ENCODE assay signal across 17 cellular contexts in the genomic region with DNA sequence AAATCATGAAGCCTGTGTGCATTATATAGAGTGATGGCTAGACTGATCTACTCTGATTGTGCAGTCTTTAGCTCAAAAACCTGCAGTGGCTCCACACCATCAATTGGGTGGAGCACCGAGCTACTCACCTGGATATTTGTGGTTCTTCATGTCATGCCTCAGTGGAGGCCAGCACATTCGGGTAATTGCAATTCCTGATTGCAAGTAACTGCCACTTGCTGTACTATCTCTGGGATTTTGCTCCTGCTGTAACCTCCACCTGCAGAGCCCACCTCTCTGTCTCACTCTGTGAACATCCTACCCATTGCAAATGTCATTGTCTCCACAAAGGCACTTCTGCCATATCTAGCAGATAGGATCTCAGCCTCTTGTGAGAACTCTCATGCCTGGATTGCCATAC. TPM values are rescaled to one million over a fixed set of nuclear protein-coding genes. Genes with fewer than 3 reads are reported as not detected.
DNase-seq lines count a peak whose midpoint lies in the region; ATAC-seq and TF ChIP-seq lines count a peak whose summit lies in the region.
"Had no signal": no experiment of that assay in that cellular context is flagged by ENCODE, and none has a peak within 500 bp of the region (broad histone marks: within the 10 kb centered on the region; RNA-seq: fewer than 3 reads in every experiment).

No MANE protein-coding gene starts in this region.

- no peak overlapping the region for H3K9ac ChIP-seq in BLaER1 treated with 17β-estradiol and CSF1 and Interleukin-3, amounts not matched to agents 10 nM and 100 nM
- H3K9ac ChIP-seq in endodermal cell (ENCODE audit: extremely low read depth, low read length, poor library complexity, severe bottlenecking): no peak overlapping the region

- CTCF ChIA-PET in AG04450 (lab: Charles Lee): interaction anchor here (14.0 kb wide), 1 partner anchor 162 kb away, joined by 849 read pairs; no protein-coding TSS in a partner anchor

- H3K27me3 Mint-ChIP-seq in endodermal cell (ENCODE audit: insufficient read depth): peaks cover 14% of the 10 kb centered on the region

- no peak overlapping the region for H3K4me3 Mint-ChIP-seq in endodermal cell
- H3K4me3 Mint-ChIP-seq: CD4-positive, alpha-beta memory T cell had no signal

- POLR2A ChIA-PET in AG04450 (lab: Yijun Ruan, JAX): no interaction called here

- no peak for ATAC-seq in stimulated activated naive CD8-positive, alpha-beta T cell treated with anti-CD3 and anti-CD28 coated beads, Interleukin-15, Interleukin-2, amounts not matched to agents 100 U/mL and 50 U/mL, for 24 hours
- no peak for ATAC-seq in HG03025 (IDR thresholded peaks at IDR 0.05; ENCODE audit: low FRiP score, unreplicated experiment)
- ATAC-seq in GM19452 (IDR thresholded peaks at IDR 0.05; ENCODE audit: unreplicated experiment): no peak
- ATAC-seq: HepG2, Right ventricle myocardium inferior had no signal

- H3K36me3 ChIP-seq in BLaER1 treated with 17β-estradiol and CSF1 and Interleukin-3, amounts not matched to agents 10 nM and 100 nM: no peaks in the 10 kb centered on the region
- H3K36me3 ChIP-seq in KOPT-K1 (ENCODE audit: insufficient read depth, low read length) (no peaks in the 10 kb centered on the region), endodermal cell (ENCODE audit: control insufficient read depth, insufficient read depth, low read length) (no peaks in the 10 kb centered on the region)
- H3K36me3 ChIP-seq: Peyer's patch had no signal

- WGBS in endodermal cell (ENCODE audit: insufficient coverage in 1 of 2, insufficient read length in 1 of 2), 2 experiments: 92 to 94% methylated on average over 2 of the region's 2 CpGs

- H3K9me3 ChIP-seq in AG04450 (ENCODE audit: control insufficient read depth, insufficient read depth, low read length) (no peaks in the 10 kb centered on the region), KOPT-K1 (ENCODE audit: insufficient read depth, low read length, poor library complexity, severe bottlenecking) (no peaks in the 10 kb centered on the region), endodermal cell (ENCODE audit: control insufficient read depth, low read length) (no peaks in the 10 kb centered on the region)
- H3K9me3 ChIP-seq in BLaER1 treated with 17β-estradiol and CSF1 and Interleukin-3, amounts not matched to agents 10 nM and 100 nM (replicated peaks in 1 of 11): no peaks in the 10 kb centered on the region
- H3K9me3 ChIP-seq: Peyer's patch had no signal

- no peaks in the 10 kb centered on the region for H4K20me1 ChIP-seq in BLaER1 treated with 17β-estradiol and CSF1 and Interleukin-3, amounts not matched to agents 10 nM and 100 nM

- peak overlapping the region; percentile 58 to 92 (median 72) for H3K4me2 ChIP-seq in BLaER1 treated with 17β-estradiol and CSF1 and Interleukin-3, amounts not matched to agents 10 nM and 100 nM

- H3K27me3 ChIP-seq in AG04450 (ENCODE audit: control insufficient read depth, insufficient read depth, low read length) (peaks cover 15% of the 10 kb centered on the region), endodermal cell (ENCODE audit: control insufficient read depth, insufficient read depth, low read length, poor library complexity, severe bottlenecking) (peaks cover 4% of the 10 kb centered on the region)
- no peaks in the 10 kb centered on the region for H3K27me3 ChIP-seq in BLaER1 treated with 17β-estradiol and CSF1 and Interleukin-3, amounts not matched to agents 10 nM and 100 nM
- H3K27me3 ChIP-seq: Peyer's patch had no signal

- no peaks in the 10 kb centered on the region for H3K36me3 Mint-ChIP-seq in endodermal cell (ENCODE audit: low read depth)
- H3K36me3 Mint-ChIP-seq: CD4-positive, alpha-beta memory T cell had no signal

- TF ChIP-seq CTCF in AG04450 (IDR thresholded peaks at IDR 0.05; ENCODE audit: low read depth, low read length): no peak
- TF ChIP-seq CTCF in endodermal cell (conservative IDR thresholded peaks at IDR 0.05): no peak

- H3K4me3 ChIP-seq in AG04450 (ENCODE audit: low read depth, low read length) (no peak overlapping the region), endodermal cell (ENCODE audit: low read length) (no peak overlapping the region)
- no peak overlapping the region for H3K4me3 ChIP-seq in BLaER1 treated with 17β-estradiol and CSF1 and Interleukin-3, amounts not matched to agents 10 nM and 100 nM
- H3K4me3 ChIP-seq: Peyer's patch had no signal

- no peak for DNase-seq in AG04450 (ENCODE audit: low read depth, low spot score)
- DNase-seq in endodermal cell: peak; percentile 24
- no peak for DNase-seq in stimulated activated naive CD8-positive, alpha-beta T cell treated with anti-CD3 and anti-CD28 coated beads, Interleukin-15, Interleukin-2, amounts not matched to agents 100 U/mL and 50 U/mL, for 24 hours
- DNase-seq: ACHN; CD4-positive, alpha-beta memory T cell; Karpas-422; NCI-H1105; NCI-H1694 treated with DMSO at 0.1 percent for 48 hours; NCI-H510A; Peyer's patch had no signal

- H3K4me1 Mint-ChIP-seq in endodermal cell: peaks cover 11% of the 10 kb centered on the region

- H3K27ac Mint-ChIP-seq in endodermal cell: no peak overlapping the region
- H3K27ac Mint-ChIP-seq: CD4-positive, alpha-beta memory T cell had no signal

- H3K27ac ChIP-seq in AG04450 (ENCODE audit: low read depth, low read length) (peak overlapping the region; percentile 11), KOPT-K1 (ENCODE audit: low read depth, low read length, poor library complexity, severe bottlenecking) (peak overlapping the region; percentile 99), endodermal cell (ENCODE audit: low read depth, low read length) (no peak overlapping the region)
- H3K27ac ChIP-seq in BLaER1 treated with 17β-estradiol and CSF1 and Interleukin-3, amounts not matched to agents 10 nM and 100 nM: no peak overlapping the region
- H3K27ac ChIP-seq: Peyer's patch had no signal

- peaks cover 92 to 100% (median 99%) of the 10 kb centered on the region in 10 experiments for H3K4me1 ChIP-seq in BLaER1 treated with 17β-estradiol and CSF1 and Interleukin-3, amounts not matched to agents 10 nM and 100 nM
- H3K4me1 ChIP-seq in endodermal cell (ENCODE audit: control insufficient read depth, insufficient read depth, low read length): no peaks in the 10 kb centered on the region
- H3K4me1 ChIP-seq: Peyer's patch had no signal

- H3K9me3 Mint-ChIP-seq in endodermal cell: no peaks in the 10 kb centered on the region
- H3K9me3 Mint-ChIP-seq: CD4-positive, alpha-beta memory T cell had no signal

RNA-seq across cellular contexts. Expression of a gene that starts 1.7 kb away (rescaled TPM):
- not detected in 2 replicates for polyA plus RNA-seq in AG04450 (2011; rRNA removed)
- polyA minus RNA-seq in AG04450 (2011; rRNA and poly(A)+ RNA removed): not detected in 2 replicates
- not detected for total RNA-seq in endodermal cell
- polyA plus RNA-seq in endodermal cell (2013, experiment 1 of 2): not detected
- not detected for polyA plus RNA-seq in endodermal cell (2013, experiment 2 of 2)
- total RNA-seq: CD4-positive, alpha-beta memory T cell; H1; HepG2; Peyer's patch; Right ventricle myocardium inferior had no signal
- polyA plus RNA-seq: CD4-positive, alpha-beta memory T cell; H1; HepG2 had no signal

RNA-seq across cellular contexts. Expression of a gene that starts 8.5 kb away (rescaled TPM):
- polyA plus RNA-seq in AG04450 (2011; rRNA removed): 0.16 TPM in 1 of 2 replicates, not detected in the other
- polyA minus RNA-seq in AG04450 (2011; rRNA and poly(A)+ RNA removed): 0.52 TPM in 1 of 2 replicates, not detected in the other
- not detected for total RNA-seq in endodermal cell
- polyA plus RNA-seq in endodermal cell (2013, experiment 1 of 2): not detected
- polyA plus RNA-seq in endodermal cell (2013, experiment 2 of 2): not detected
- total RNA-seq: CD4-positive, alpha-beta memory T cell; H1; HepG2 had no signal
- polyA plus RNA-seq: CD4-positive, alpha-beta memory T cell; H1; HepG2 had no signal

RNA-seq across cellular contexts. Expression of a gene that starts 45.5 kb away (rescaled TPM):
- polyA plus RNA-seq in AG04450 (2011; rRNA removed): 0.06 TPM in 1 of 2 replicates, not detected in the other
- not detected in 2 replicates for polyA minus RNA-seq in AG04450 (2011; rRNA and poly(A)+ RNA removed)
- total RNA-seq in endodermal cell: not detected
- not detected for polyA plus RNA-seq in endodermal cell (2013, experiment 1 of 2)
- not detected for polyA plus RNA-seq in endodermal cell (2013, experiment 2 of 2)
- total RNA-seq: CD4-positive, alpha-beta memory T cell; H1; HepG2; Right ventricle myocardium inferior had no signal
- polyA plus RNA-seq: CD4-positive, alpha-beta memory T cell; H1; HepG2 had no signal

Comparison
In these comparisons a context has a peak if more than half of its experiments do, and no peak if none do; other contexts are left out.
1. H3K27ac ChIP-seq: peak in AG04450 (single experiment) and KOPT-K1 (single experiment); none in BLaER1 treated with 17β-estradiol and CSF1 and Interleukin-3, amounts not matched to agents 10 nM and 100 nM (0 of 11) and endodermal cell (single experiment).